10 cellular contexts compared by ENCODE assay signal in genomic region chr17:79046501-79047280, GRCh38. TPM values are rescaled to one million over a fixed set of nuclear protein-coding genes. Genes with fewer than 3 reads are reported as not detected.
DNase-seq lines count a peak whose midpoint lies in the region; ATAC-seq and TF ChIP-seq lines count a peak whose summit lies in the region.
"Had no signal": no experiment of that assay in that cellular context is flagged by ENCODE, and none has a peak within 500 bp of the region (broad histone marks: within the 10 kb centered on the region; RNA-seq: fewer than 3 reads in every experiment).

No MANE protein-coding gene starts in this region.

- no peak overlapping the region for H3K4me3 Mint-ChIP-seq in effector memory CD8-positive, alpha-beta T cell
- H3K4me3 Mint-ChIP-seq: activated naive CD4-positive, alpha-beta T cell treated with anti-CD3 and anti-CD28 coated beads, Interleukin-2, amount 10 ng/mL, durations not matched to agents 7 days and 5 days; IgD-negative memory B cell had no signal

- H3K9me3 ChIP-seq in gastroesophageal sphincter (no peaks in the 10 kb centered on the region), gastrocnemius medialis (no peaks in the 10 kb centered on the region)

- 26 to 51% methylated on average over 6 to 11 of the region's 29 CpGs for WGBS in gastroesophageal sphincter (ENCODE audit: low coverage in 1 of 2), 2 donors

- TF ChIP-seq POLR2A in gastroesophageal sphincter (IDR thresholded peaks at IDR 0.05) (no peak), gastrocnemius medialis (IDR thresholded peaks at IDR 0.05) (no peak)

- H3K9me3 Mint-ChIP-seq in effector memory CD8-positive, alpha-beta T cell, result no peaks in the 10 kb centered on the region
- H3K9me3 Mint-ChIP-seq: IgD-negative memory B cell had no signal

- H3K4me1 ChIP-seq in gastroesophageal sphincter, result peaks cover 0 to 45% (median 3%) of the 10 kb centered on the region in 3 donors
- H3K4me1 ChIP-seq in gastrocnemius medialis, result peaks cover 10 to 13% of the 10 kb centered on the region in 2 donors

- no peak for ATAC-seq in gastroesophageal sphincter
- peak; percentile 33 to 43 for ATAC-seq in gastrocnemius medialis
- no peak for ATAC-seq in GM18907 (IDR thresholded peaks at IDR 0.05; ENCODE audit: unreplicated experiment)
- ATAC-seq in effector memory CD8-positive, alpha-beta T cell (replicated peaks), result no peak

- H3K4me3 ChIP-seq in gastroesophageal sphincter, result peak overlapping the region in 1 of 2 donors; percentile 8
- H3K4me3 ChIP-seq in gastrocnemius medialis, result no peak overlapping the region

- peaks cover 8% of the 10 kb centered on the region for H3K36me3 Mint-ChIP-seq in effector memory CD8-positive, alpha-beta T cell (ENCODE audit: insufficient read depth)
- H3K36me3 Mint-ChIP-seq: activated naive CD4-positive, alpha-beta T cell treated with anti-CD3 and anti-CD28 coated beads, Interleukin-2, amount 10 ng/mL, durations not matched to agents 7 days and 5 days; IgD-negative memory B cell had no signal

- intact Hi-C loops in gastrocnemius medialis (cut with DNase I; ENCODE audit: low total_unique reads), result loop anchor here (2.0 kb wide), 1 partner anchor 36 kb away; no protein-coding TSS in a partner anchor

- in situ Hi-C loops in gastrocnemius medialis (cut with MboI; ENCODE audit: low sequenced_read_pairs in 4 of 4), result loop anchor here in 1 of 4 donors (5.0 kb wide), 1 partner anchor 36 kb away; no protein-coding TSS in a partner anchor

- DNase-seq in D341Med (ENCODE audit: low spot score) (peak; percentile 43), NCI-H526 treated with DMSO at 0.1 percent for 48 hours (lab: John Stamatoyannopoulos, UW) (peak; percentile 23), gastrocnemius medialis (peak in 1 of 2 donors; percentile 43), putamen (ENCODE audit: low spot score) (no peak)
- no peak for DNase-seq in activated CD8-positive, alpha-beta memory T cell treated with anti-CD3 and anti-CD28 coated beads, Interleukin-2, amount 50 U/mL, for 4 hours
- no peak for DNase-seq in effector memory CD8-positive, alpha-beta T cell

- H3K27me3 ChIP-seq in gastroesophageal sphincter, result no peaks in the 10 kb centered on the region
- peaks cover 0 to 3% (median 2%) of the 10 kb centered on the region in 3 donors for H3K27me3 ChIP-seq in gastrocnemius medialis

- no peak for TF ChIP-seq EP300 in gastroesophageal sphincter (IDR thresholded peaks at IDR 0.05)

- TF ChIP-seq CTCF in gastroesophageal sphincter (IDR thresholded peaks at IDR 0.05) (no peak), gastrocnemius medialis (IDR thresholded peaks at IDR 0.05 in 4 of 5, conservative IDR thresholded peaks at IDR 0.05 in 1 of 5) (no peak)

- H3K27ac ChIP-seq in gastroesophageal sphincter (peak overlapping the region in 3 of 4 donors; percentile 24 to 63 (median 53)), gastrocnemius medialis (peak overlapping the region; percentile 51 to 67 (median 59))

- peaks cover 38 to 79% of the 10 kb centered on the region in 2 donors for H3K27me3 Mint-ChIP-seq in effector memory CD8-positive, alpha-beta T cell

- no peak overlapping the region for H3K27ac Mint-ChIP-seq in effector memory CD8-positive, alpha-beta T cell
- H3K27ac Mint-ChIP-seq: activated naive CD4-positive, alpha-beta T cell treated with anti-CD3 and anti-CD28 coated beads, Interleukin-2, amount 10 ng/mL, durations not matched to agents 7 days and 5 days; IgD-negative memory B cell had no signal

- H3K36me3 ChIP-seq in gastroesophageal sphincter (peaks cover 0 to 58% of the 10 kb centered on the region in 2 donors), gastrocnemius medialis (no peaks in the 10 kb centered on the region)

- peaks cover 0 to 10% of the 10 kb centered on the region in 2 donors for H3K4me1 Mint-ChIP-seq in effector memory CD8-positive, alpha-beta T cell (ENCODE audit: low read depth in 2 of 2)
- H3K4me1 Mint-ChIP-seq: activated naive CD4-positive, alpha-beta T cell treated with anti-CD3 and anti-CD28 coated beads, Interleukin-2, amount 10 ng/mL, durations not matched to agents 7 days and 5 days had no signal

RNA-seq across cellular contexts. Expression of gene C1QTNF1, which starts 22.7 kb away (rescaled TPM):
- total RNA-seq in gastroesophageal sphincter (10 to 100 TPM; 50.8 to 76.5 (median 72.3) TPM), gastrocnemius medialis (10 to 100 TPM; 11.1 to 38.6 (median 21.2) TPM)

RNA-seq across cellular contexts. Expression of gene ENGASE, which starts 27.9 kb away (rescaled TPM):
- 10 to 100 TPM in 3 of 4 donors, 1 to 10 TPM in 1; 8.3 to 46.5 (median 16.2) TPM for total RNA-seq in gastroesophageal sphincter
- total RNA-seq in gastrocnemius medialis, result 10 to 100 TPM in 2 of 4 donors, 1 to 10 TPM in 2; 5.1 to 14.2 (median 9.3) TPM

RNA-seq across cellular contexts. Expression of gene CANT1, which starts 37.1 kb away (rescaled TPM):
- total RNA-seq in gastroesophageal sphincter (10 to 100 TPM; 11.2 to 30.1 (median 21.6) TPM), gastrocnemius medialis (10 to 100 TPM; 17.5 to 38.3 (median 26.6) TPM)

Comparison
In these comparisons a context has a peak if more than half of its experiments do, and no peak if none do; other contexts are left out.
1. DNase-seq: peak in D341Med (single experiment) and NCI-H526 treated with DMSO at 0.1 percent for 48 hours (single experiment); none in putamen (single experiment), activated CD8-positive, alpha-beta memory T cell treated with anti-CD3 and anti-CD28 coated beads, Interleukin-2, amount 50 U/mL, for 4 hours (single experiment) and effector memory CD8-positive, alpha-beta T cell (0 of 3).
2. ATAC-seq: peak in gastrocnemius medialis (2 of 2); none in gastroesophageal sphincter (single experiment), GM18907 (single experiment) and effector memory CD8-positive, alpha-beta T cell (single experiment).